Comparison of ENCODE assay signal across 1 cellular context in genomic region chr1:185058103-185058502, GRCh38.
TF ChIP-seq lines count a peak whose summit lies in the region.

No MANE protein-coding gene starts in this region.

TF ChIP-seq in GM12878, 131 proteins besides CTCF, POLR2A, EP300 and RAD21 (continued from another document):
- TF ChIP-seq SIN3A (IDR thresholded peaks at IDR 0.05; ENCODE audit: low read depth, low read length), result no peak
- no peak for TF ChIP-seq SUZ12 (IDR thresholded peaks at IDR 0.05; ENCODE audit: unreplicated experiment)
- no peak for TF ChIP-seq PML (IDR thresholded peaks at IDR 0.05; ENCODE audit: low read length)
- TF ChIP-seq BACH1 (IDR thresholded peaks at IDR 0.05; ENCODE audit: borderline replicate concordance), result no peak
